8 cellular contexts compared by ENCODE assay signal in genomic region chr12:48350249-48351021, GRCh38. TPM values are rescaled to one million over a fixed set of nuclear protein-coding genes. Genes with fewer than 3 reads are reported as not detected.
DNase-seq lines count a peak whose midpoint lies in the region; ATAC-seq and TF ChIP-seq lines count a peak whose summit lies in the region.

Gene ZNF641, minus strand, starts transcription at chr12:48350919. Its CDS starts 2,829 bp downstream, at chr12:48348090.

- intact Hi-C loops in PC-3 (cut with micrococcal nuclease): no loop called here

- H3F3A ChIP-seq in PC-3 (ENCODE audit: low read length, unreplicated experiment): no peaks in the 10 kb centered on the region

- peaks cover 12 to 37% (median 14%) of the 10 kb centered on the region in 3 donors for H3K36me3 Mint-ChIP-seq in CD8-positive, alpha-beta memory T cell
- peaks cover 4 to 10% of the 10 kb centered on the region in 2 donors for H3K36me3 Mint-ChIP-seq in activated T-cell treated with anti-CD3 and anti-CD28 coated beads, Interleukin-2, amount 50 U/mL, for 72 hours (ENCODE audit: insufficient read depth in 2 of 2)
- peaks cover 4 to 12% of the 10 kb centered on the region in 2 donors for H3K36me3 Mint-ChIP-seq in naive B cell
- peaks cover 22% of the 10 kb centered on the region for H3K36me3 Mint-ChIP-seq in stimulated activated memory B cell treated with anti-CD40 and anti-IgM and Interleukin-4, amounts not matched to agents 10 μg/mL and 1 μg/mL and 100 μg/mL, for 72 hours

- peak within 1 kb of the TSS; percentile 93 for H2AFZ ChIP-seq in PC-3 (ENCODE audit: low read length)

- no peaks in the 10 kb centered on the region for H3K9me3 ChIP-seq in CD8-positive, alpha-beta memory T cell (ENCODE audit: low read length)
- no peaks in the 10 kb centered on the region for H3K9me3 ChIP-seq in PC-3 (ENCODE audit: low read length)

- TF ChIP-seq CTCF in PC-3 (conservative IDR thresholded peaks at IDR 0.05; ENCODE audit: low read depth, low read length): no peak

- H3K27me3 ChIP-seq in CD8-positive, alpha-beta memory T cell (ENCODE audit: insufficient read depth, low read length, poor library complexity, severe bottlenecking): no peaks in the 10 kb centered on the region
- no peaks in the 10 kb centered on the region for H3K27me3 ChIP-seq in PC-3 (ENCODE audit: low read length)

- no TSS peak for BruUV-seq in PC-3 (replicated peaks; lab: Mats Ljungman, UMichigan)

- H3K4me3 ChIP-seq in CD8-positive, alpha-beta memory T cell (ENCODE audit: low read length): peak within 1 kb of the TSS; percentile 71
- peak within 1 kb of the TSS; percentile 84 for H3K4me3 ChIP-seq in PC-3 (ENCODE audit: low read length)

- peak within 1 kb of the TSS; percentile 94 for H3K4me2 ChIP-seq in PC-3 (ENCODE audit: low read length)

- H3K4me3 Mint-ChIP-seq in CD8-positive, alpha-beta memory T cell: peak within 1 kb of the TSS; percentile 91 to 99 (median 98)
- peak within 1 kb of the TSS; percentile 92 to 97 for H3K4me3 Mint-ChIP-seq in activated T-cell treated with anti-CD3 and anti-CD28 coated beads, Interleukin-2, amount 50 U/mL, for 72 hours
- H3K4me3 Mint-ChIP-seq in naive B cell: peak within 1 kb of the TSS; percentile 94 to 99 (median 96)
- H3K4me3 Mint-ChIP-seq in stimulated activated memory B cell treated with anti-CD40 and anti-IgM and Interleukin-4, amounts not matched to agents 10 μg/mL and 1 μg/mL and 100 μg/mL, for 72 hours: peak within 1 kb of the TSS; percentile 92

- H3K36me3 ChIP-seq in CD8-positive, alpha-beta memory T cell (ENCODE audit: insufficient read depth, low read length): peaks cover 22% of the 10 kb centered on the region
- 0 out of 2 replicates have a peak, but pooled peaks cover 2% of the 10 kb centered on the region for H3K36me3 ChIP-seq in PC-3 (ENCODE audit: low read depth, low read length)

- peak within 1 kb of the TSS; percentile 85 for H3K9ac ChIP-seq in PC-3 (ENCODE audit: low read length)

- no peaks in the 10 kb centered on the region for H3K79me2 ChIP-seq in PC-3 (ENCODE audit: low read length)

- POLR2A ChIA-PET in CD8-positive, alpha-beta memory T cell (lab: Charles Lee): interaction anchor here (0.6 to 1.5 kb wide), 2 partner anchors 13 to 152 kb away, joined by 4 to 8 read pairs; no protein-coding TSS in a partner anchor
- POLR2A ChIA-PET in PC-3 (lab: Charles Lee; ENCODE audit: unreplicated experiment): interaction anchor here (0.5 to 0.6 kb wide), 2 partner anchors 73 to 344 kb away, joined by 4 read pairs; no protein-coding TSS in a partner anchor

- no peaks in the 10 kb centered on the region for H4K20me1 ChIP-seq in PC-3 (ENCODE audit: low read length)

- peak; percentile 79 to 88 (median 86) for DNase-seq in CD8-positive, alpha-beta memory T cell
- peak; percentile 81 for DNase-seq in PC-3
- peak; percentile 82 to 86 for DNase-seq in activated T-cell treated with anti-CD3 and anti-CD28 coated beads, Interleukin-2, amount 50 U/mL, for 72 hours
- DNase-seq in fibroblast of gingiva (ENCODE audit: low read depth): peak; percentile 71
- DNase-seq in naive B cell: peak; percentile 80

- peak; percentile 85 for ATAC-seq in GM19452 (IDR thresholded peaks at IDR 0.05; ENCODE audit: unreplicated experiment)
- peak; percentile 83 for ATAC-seq in HG03571 (IDR thresholded peaks at IDR 0.05; ENCODE audit: unreplicated experiment)
- peak; percentile 86 for ATAC-seq in PC-3
- ATAC-seq in activated T-cell treated with anti-CD3 and anti-CD28 coated beads, Interleukin-2, amount 50 U/mL, for 72 hours (replicated peaks in 1 of 2): peak; percentile 93 to 95
- ATAC-seq in naive B cell (ENCODE audit: low read depth in 2 of 2): peak; percentile 87 to 89
- ATAC-seq in stimulated activated memory B cell treated with anti-CD40 and anti-IgM and Interleukin-4, amounts not matched to agents 10 μg/mL and 1 μg/mL and 100 μg/mL, for 72 hours: peak; percentile 93

- CTCF ChIA-PET in CD8-positive, alpha-beta memory T cell (lab: Charles Lee): interaction anchor here (2.5 kb wide), 1 partner anchor 153 kb away, joined by 10 read pairs; no protein-coding TSS in a partner anchor
- CTCF ChIA-PET in PC-3 (lab: Charles Lee): no interaction called here

- no peaks in the 10 kb centered on the region for H3K9me2 ChIP-seq in PC-3 (replicated peaks; ENCODE audit: low read length)

- H3K27ac ChIP-seq in CD8-positive, alpha-beta memory T cell (ENCODE audit: low read depth, low read length): peak within 1 kb of the TSS; percentile 72
- peak within 1 kb of the TSS; percentile 85 for H3K27ac ChIP-seq in PC-3 (ENCODE audit: low read length)

- peaks cover 29 to 44% (median 37%) of the 10 kb centered on the region in 3 donors for H3K4me1 Mint-ChIP-seq in CD8-positive, alpha-beta memory T cell
- H3K4me1 Mint-ChIP-seq in activated T-cell treated with anti-CD3 and anti-CD28 coated beads, Interleukin-2, amount 50 U/mL, for 72 hours (ENCODE audit: low read depth): peaks cover 20% of the 10 kb centered on the region
- peaks cover 14 to 26% (median 24%) of the 10 kb centered on the region in 3 donors for H3K4me1 Mint-ChIP-seq in naive B cell
- peaks cover 19% of the 10 kb centered on the region for H3K4me1 Mint-ChIP-seq in stimulated activated memory B cell treated with anti-CD40 and anti-IgM and Interleukin-4, amounts not matched to agents 10 μg/mL and 1 μg/mL and 100 μg/mL, for 72 hours

- H3K4me1 ChIP-seq in CD8-positive, alpha-beta memory T cell (ENCODE audit: insufficient read depth, low read length): peaks cover 27% of the 10 kb centered on the region
- peaks cover 12% of the 10 kb centered on the region for H3K4me1 ChIP-seq in PC-3 (ENCODE audit: insufficient read depth, low read length)

- no peaks in the 10 kb centered on the region for H3K9me3 Mint-ChIP-seq in CD8-positive, alpha-beta memory T cell
- H3K9me3 Mint-ChIP-seq in activated T-cell treated with anti-CD3 and anti-CD28 coated beads, Interleukin-2, amount 50 U/mL, for 72 hours: no peaks in the 10 kb centered on the region
- no peaks in the 10 kb centered on the region for H3K9me3 Mint-ChIP-seq in naive B cell
- no peaks in the 10 kb centered on the region for H3K9me3 Mint-ChIP-seq in stimulated activated memory B cell treated with anti-CD40 and anti-IgM and Interleukin-4, amounts not matched to agents 10 μg/mL and 1 μg/mL and 100 μg/mL, for 72 hours

- H3K27me3 Mint-ChIP-seq in CD8-positive, alpha-beta memory T cell: peaks cover 0 to 4% of the 10 kb centered on the region in 2 donors
- H3K27me3 Mint-ChIP-seq in activated T-cell treated with anti-CD3 and anti-CD28 coated beads, Interleukin-2, amount 50 U/mL, for 72 hours (ENCODE audit: low read depth): no peaks in the 10 kb centered on the region
- no peaks in the 10 kb centered on the region for H3K27me3 Mint-ChIP-seq in naive B cell
- no peaks in the 10 kb centered on the region for H3K27me3 Mint-ChIP-seq in stimulated activated memory B cell treated with anti-CD40 and anti-IgM and Interleukin-4, amounts not matched to agents 10 μg/mL and 1 μg/mL and 100 μg/mL, for 72 hours

- peak within 1 kb of the TSS; percentile 93 to 99 (median 96) for H3K27ac Mint-ChIP-seq in CD8-positive, alpha-beta memory T cell
- peak within 1 kb of the TSS; percentile 84 for H3K27ac Mint-ChIP-seq in activated T-cell treated with anti-CD3 and anti-CD28 coated beads, Interleukin-2, amount 50 U/mL, for 72 hours
- H3K27ac Mint-ChIP-seq in naive B cell: peak within 1 kb of the TSS; percentile 94 to 98 (median 97)
- H3K27ac Mint-ChIP-seq in stimulated activated memory B cell treated with anti-CD40 and anti-IgM and Interleukin-4, amounts not matched to agents 10 μg/mL and 1 μg/mL and 100 μg/mL, for 72 hours: peak within 1 kb of the TSS; percentile 91

RNA-seq across cellular contexts. Expression of gene ZNF641, which starts in this region (rescaled TPM):
- total RNA-seq in CD8-positive, alpha-beta memory T cell: 10 to 100 TPM; 10.6 to 13.4 TPM
- polyA plus RNA-seq in CD8-positive, alpha-beta memory T cell: 16.3 TPM
- total RNA-seq in PC-3 (2014; rRNA removed): 10.9 and 12.6 TPM in 2 replicates
- total RNA-seq in activated T-cell treated with anti-CD3 and anti-CD28 coated beads, Interleukin-2, amount 50 U/mL, for 72 hours: 10 to 100 TPM; 11.9 to 13.4 TPM
- polyA plus RNA-seq in naive B cell (ENCODE audit: low read depth in 6 of 6): 10 to 100 TPM in 5 of 6 donors, 1 to 10 TPM in 1; 7.8 to 19.1 (median 12.5) TPM

Comparison
In these comparisons a context has a peak if more than half of its experiments do, and no peak if none do; other contexts are left out.
1. Peak in every context shown above with its lines: DNase-seq, ATAC-seq, H3K4me3 ChIP-seq and H3K27ac ChIP-seq.